Comparison of ENCODE assay signal across 1 cellular context in the genomic region with DNA sequence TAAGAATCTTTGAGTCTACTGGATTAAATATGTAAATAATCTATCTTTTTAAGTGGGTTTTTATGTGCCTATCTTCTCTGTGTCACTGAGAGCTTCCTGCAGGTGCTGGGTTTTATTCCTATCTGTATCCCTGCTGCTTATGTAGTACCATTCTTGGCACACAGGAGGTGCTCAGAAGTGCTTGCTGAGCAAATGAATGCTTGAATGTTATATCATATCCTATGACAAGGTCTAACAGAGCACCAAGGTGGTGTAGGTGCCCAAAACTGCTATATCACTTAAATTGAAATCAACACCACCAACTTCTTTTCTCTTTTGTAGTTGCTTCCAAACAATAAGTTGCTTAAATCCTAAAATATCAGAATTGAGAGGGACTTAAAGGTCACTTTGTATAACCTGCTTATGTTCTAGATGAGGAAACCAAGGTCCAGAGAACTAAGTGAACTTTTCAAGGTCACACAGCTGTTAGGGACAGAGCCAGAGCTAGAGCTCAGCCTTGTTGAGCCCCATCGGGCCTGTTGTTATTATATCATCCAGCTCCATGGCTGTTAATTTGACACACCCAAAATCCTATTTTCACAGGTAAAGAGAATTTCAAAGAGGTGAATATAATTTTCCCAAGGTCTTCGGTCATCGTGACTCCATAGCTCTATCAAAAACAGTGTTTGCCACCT.
TF ChIP-seq lines count a peak whose summit lies in the region.

No MANE protein-coding gene starts in this region.

TF ChIP-seq in GM12878, 131 proteins besides CTCF, POLR2A, EP300 and RAD21:
- TF ChIP-seq WRNIP1 (IDR thresholded peaks at IDR 0.05; ENCODE audit: borderline replicate concordance, low read depth, low read length) (no peak), POU2F2 (IDR thresholded peaks at IDR 0.05; ENCODE audit: borderline replicate concordance, low read depth, low read length) (no peak), BACH1 (IDR thresholded peaks at IDR 0.05; ENCODE audit: borderline replicate concordance) (no peak)
- TF ChIP-seq, protein P1, sequence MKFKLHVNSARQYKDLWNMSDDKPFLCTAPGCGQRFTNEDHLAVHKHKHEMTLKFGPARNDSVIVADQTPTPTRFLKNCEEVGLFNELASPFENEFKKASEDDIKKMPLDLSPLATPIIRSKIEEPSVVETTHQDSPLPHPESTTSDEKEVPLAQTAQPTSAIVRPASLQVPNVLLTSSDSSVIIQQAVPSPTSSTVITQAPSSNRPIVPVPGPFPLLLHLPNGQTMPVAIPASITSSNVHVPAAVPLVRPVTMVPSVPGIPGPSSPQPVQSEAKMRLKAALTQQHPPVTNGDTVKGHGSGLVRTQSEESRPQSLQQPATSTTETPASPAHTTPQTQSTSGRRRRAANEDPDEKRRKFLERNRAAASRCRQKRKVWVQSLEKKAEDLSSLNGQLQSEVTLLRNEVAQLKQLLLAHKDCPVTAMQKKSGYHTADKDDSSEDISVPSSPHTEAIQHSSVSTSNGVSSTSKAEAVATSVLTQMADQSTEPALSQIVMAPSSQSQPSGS (IDR thresholded peaks at IDR 0.05; ENCODE audit: low read length) = no peak
